Comparison of ENCODE assay signal across 9 cellular contexts in the genomic region with DNA sequence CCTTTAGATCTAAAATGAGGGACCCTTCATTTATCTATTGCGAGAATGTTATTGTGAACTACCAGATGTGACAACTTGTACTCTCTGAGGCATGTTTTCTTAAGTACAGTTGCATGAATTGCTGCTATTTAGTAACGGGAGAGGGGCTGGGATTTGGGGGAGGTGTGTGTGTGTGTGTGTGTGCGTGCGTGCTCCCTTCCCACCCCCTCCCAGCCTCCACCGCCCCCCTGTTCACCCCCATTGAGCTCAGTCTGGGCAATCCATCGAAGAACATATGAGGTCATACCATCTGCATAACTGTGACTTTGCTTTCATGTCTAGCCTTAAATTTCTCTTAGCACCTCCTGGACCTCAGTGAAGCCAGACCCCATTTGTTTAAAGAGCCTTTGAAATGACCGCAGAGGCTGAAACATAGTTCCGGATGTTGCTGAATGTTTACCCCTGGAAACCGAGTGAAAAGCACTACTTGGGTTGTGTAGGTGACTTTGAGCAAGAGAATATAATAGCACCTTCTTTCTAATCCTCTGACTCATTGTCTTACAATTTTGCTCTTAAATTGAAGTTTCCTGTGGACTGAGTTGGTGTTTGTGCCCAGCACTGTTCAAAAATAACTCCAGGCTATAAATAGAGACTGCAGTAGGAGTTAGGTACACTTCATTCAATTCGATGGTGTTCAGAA.
DNase-seq lines count a peak whose midpoint lies in the region; ATAC-seq lines count a peak whose summit lies in the region.
"Had no signal": no experiment of that assay in that cellular context is flagged by ENCODE, and none has a peak within 500 bp of the region (broad histone marks: within the 10 kb centered on the region; RNA-seq: fewer than 3 reads in every experiment).

No MANE protein-coding gene starts in this region.

- no peak overlapping the region for H3K4me3 Mint-ChIP-seq in activated naive CD4-positive, alpha-beta T cell treated with anti-CD3 and anti-CD28 coated beads, Interleukin-2, amount 10 ng/mL, durations not matched to agents 7 days and 5 days

- CTCF ChIA-PET in activated naive CD4-positive, alpha-beta T cell treated with anti-CD3 and anti-CD28 coated beads, Interleukin-2, amount 10 ng/mL, durations not matched to agents 7 days and 5 days (lab: Charles Lee), result no interaction called here

- peak; percentile 67 to 69 for ATAC-seq in left cardiac atrium
- no peak for ATAC-seq in HG03045 (IDR thresholded peaks at IDR 0.05; ENCODE audit: unreplicated experiment)

- peaks cover 39% of the 10 kb centered on the region for H3K36me3 ChIP-seq in skeletal muscle satellite cell (ENCODE audit: insufficient read depth, low read length)

- no peaks in the 10 kb centered on the region for H3K9me3 Mint-ChIP-seq in activated naive CD4-positive, alpha-beta T cell treated with anti-CD3 and anti-CD28 coated beads, Interleukin-2, amount 10 ng/mL, durations not matched to agents 7 days and 5 days

- no peak overlapping the region for H3K27ac Mint-ChIP-seq in activated naive CD4-positive, alpha-beta T cell treated with anti-CD3 and anti-CD28 coated beads, Interleukin-2, amount 10 ng/mL, durations not matched to agents 7 days and 5 days

- H3K27me3 Mint-ChIP-seq in activated naive CD4-positive, alpha-beta T cell treated with anti-CD3 and anti-CD28 coated beads, Interleukin-2, amount 10 ng/mL, durations not matched to agents 7 days and 5 days, result no peaks in the 10 kb centered on the region

- no peaks in the 10 kb centered on the region for H3K9me3 ChIP-seq in skeletal muscle satellite cell (replicated peaks; ENCODE audit: low read length)

- peaks cover 24% of the 10 kb centered on the region for H3K4me1 ChIP-seq in skeletal muscle satellite cell (ENCODE audit: control insufficient read depth, insufficient read depth, low read length)

- no peak overlapping the region for H3K4me3 ChIP-seq in skeletal muscle satellite cell (ENCODE audit: low read length)

- H3K9ac ChIP-seq in skeletal muscle satellite cell (ENCODE audit: low read depth, low read length), result peak overlapping the region; percentile 3

- intact Hi-C loops in left cardiac atrium (cut with DNase I), result no loop called here

- H3K27me3 ChIP-seq in skeletal muscle satellite cell (ENCODE audit: control insufficient read depth, insufficient read depth, low read length), result no peaks in the 10 kb centered on the region

- H3K4me2 ChIP-seq in skeletal muscle satellite cell (ENCODE audit: low read length), result peak overlapping the region; percentile 60

- DNase-seq in GM04503 (ENCODE audit: low read depth), result peak; percentile 18
- peak; percentile 10 for DNase-seq in amniotic stem cell (lab: John Stamatoyannopoulos, UW)
- DNase-seq in left cardiac atrium, result no peak
- DNase-seq in activated effector memory CD4-positive, alpha-beta T cell treated with anti-CD3 and anti-CD28 coated beads, Interleukin-2, amount 50 U/mL, for 16 hours, result no peak
- DNase-seq in activated naive CD4-positive, alpha-beta T cell treated with anti-CD3 and anti-CD28 coated beads, Interleukin-2, amount 10 ng/mL, durations not matched to agents 7 days and 5 days, result no peak
- no peak for DNase-seq in NCI-H2107 (lab: John Stamatoyannopoulos, UW)
- DNase-seq: NCI-H446 treated with DMSO at 0.1 percent for 48 hours had no signal

- peaks cover 29% of the 10 kb centered on the region for H3K36me3 Mint-ChIP-seq in activated naive CD4-positive, alpha-beta T cell treated with anti-CD3 and anti-CD28 coated beads, Interleukin-2, amount 10 ng/mL, durations not matched to agents 7 days and 5 days

- H3K4me1 Mint-ChIP-seq in activated naive CD4-positive, alpha-beta T cell treated with anti-CD3 and anti-CD28 coated beads, Interleukin-2, amount 10 ng/mL, durations not matched to agents 7 days and 5 days, result no peaks in the 10 kb centered on the region

Comparison
In these comparisons a context has a peak if more than half of its experiments do, and no peak if none do; other contexts are left out.
1. DNase-seq: peak in GM04503 (single experiment) and amniotic stem cell (single experiment); none in left cardiac atrium (single experiment), activated effector memory CD4-positive, alpha-beta T cell treated with anti-CD3 and anti-CD28 coated beads, Interleukin-2, amount 50 U/mL, for 16 hours (single experiment), activated naive CD4-positive, alpha-beta T cell treated with anti-CD3 and anti-CD28 coated beads, Interleukin-2, amount 10 ng/mL, durations not matched to agents 7 days and 5 days (single experiment) and NCI-H2107 (single experiment).